Comparison of ENCODE assay signal across 13 cellular contexts in the genomic region with DNA sequence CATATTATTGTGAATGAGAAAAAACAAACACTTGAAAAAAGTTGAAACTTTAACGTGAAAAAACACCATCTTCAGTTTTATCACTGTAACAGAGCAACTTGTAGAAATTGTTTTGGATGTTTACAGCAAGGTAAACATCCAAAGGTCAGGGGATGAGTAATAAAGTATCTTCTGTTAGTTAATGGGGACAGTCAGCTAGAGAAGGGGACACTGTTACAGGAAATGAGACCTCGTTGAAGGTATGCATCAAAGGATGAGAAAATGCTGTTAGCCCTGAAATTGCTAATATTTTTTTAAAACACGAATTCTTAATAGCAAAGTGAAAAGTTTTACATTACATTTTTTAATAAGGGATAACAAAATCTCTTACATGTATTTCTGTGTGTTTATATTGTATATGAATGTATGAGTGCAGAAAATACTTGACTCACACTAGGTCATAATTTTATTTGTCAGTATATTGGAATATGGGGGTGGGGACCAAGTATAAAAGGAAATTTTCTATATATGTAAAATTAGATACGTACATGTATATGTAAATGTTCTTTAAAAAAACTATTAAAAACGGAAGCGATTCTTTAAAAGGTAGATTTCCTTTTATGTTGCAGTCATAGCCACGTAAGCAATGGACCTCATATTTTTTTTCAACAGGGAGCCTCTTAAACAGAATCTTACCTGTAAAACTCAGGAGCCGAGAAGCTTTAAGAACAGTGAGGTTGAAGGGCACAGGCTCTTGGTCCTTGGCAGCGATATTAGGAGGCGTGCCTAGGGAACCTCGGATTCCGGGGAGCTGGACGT. TPM values are rescaled to one million over a fixed set of nuclear protein-coding genes. Genes with fewer than 3 reads are reported as not detected.
DNase-seq lines count a peak whose midpoint lies in the region; ATAC-seq and TF ChIP-seq lines count a peak whose summit lies in the region.
"Had no signal": no experiment of that assay in that cellular context is flagged by ENCODE, and none has a peak within 500 bp of the region (broad histone marks: within the 10 kb centered on the region; RNA-seq: fewer than 3 reads in every experiment).

No MANE protein-coding gene starts in this region.

- ATAC-seq in activated CD4-positive, alpha-beta T cell treated with anti-CD3 and anti-CD28 coated beads for 36 hours, result no peak
- ATAC-seq in HCT116, result no peak
- no peak for ATAC-seq in activated CD8-positive, alpha-beta T cell treated with anti-CD3 and anti-CD28 coated beads for 36 hours
- ATAC-seq in naive B cell (ENCODE audit: low read depth in 2 of 2), result no peak
- ATAC-seq in esophagus mucosa, result no peak
- ATAC-seq: Right ventricle myocardium inferior had no signal

- H3K36me3 ChIP-seq in HCT116 (ENCODE audit: control insufficient read depth in 1 of 2, insufficient read depth in 2 of 2, low read length in 2 of 2), result peaks cover 0 to 6% of the 10 kb centered on the region in 2 experiments; a peak in 1 of 4 replicates
- H3K36me3 ChIP-seq: vagina had no signal

- peaks cover 65% of the 10 kb centered on the region for H3K4me1 Mint-ChIP-seq in activated CD4-positive, alpha-beta T cell treated with anti-CD3 and anti-CD28 coated beads for 36 hours
- H3K4me1 Mint-ChIP-seq in activated CD8-positive, alpha-beta T cell treated with anti-CD3 and anti-CD28 coated beads for 36 hours (ENCODE audit: low read depth), result peaks cover 55% of the 10 kb centered on the region
- peaks cover 56 to 86% (median 60%) of the 10 kb centered on the region in 3 donors for H3K4me1 Mint-ChIP-seq in naive B cell

- RAD21 ChIA-PET in HCT116 (lab: Charles Lee; ENCODE audit: low non-redundant PET in 1 of 2, low total read pairs in 2 of 2, uncharacterized antibody in 2 of 2, unreplicated experiment in 2 of 2), result no interaction called here

- intact Hi-C loops in activated CD4-positive, alpha-beta T cell treated with anti-CD3 and anti-CD28 coated beads for 36 hours (cut with DNase I, micrococcal nuclease), result loop anchor here (5.0 to 10.0 kb wide), 8 partner anchors 133 to 1897 kb away; a partner anchor contains a TSS
- intact Hi-C loops in HCT116 (cut with micrococcal nuclease), result no loop called here
- intact Hi-C loops in activated CD8-positive, alpha-beta T cell treated with anti-CD3 and anti-CD28 coated beads for 36 hours (cut with micrococcal nuclease), result loop anchor here (5.0 kb wide), 2 partner anchors 37 to 143 kb away; no protein-coding TSS in a partner anchor

- DNase-seq in activated CD4-positive, alpha-beta T cell treated with anti-CD3 and anti-CD28 coated beads for 36 hours, result no peak
- DNase-seq in activated CD4-positive, alpha-beta T cell treated with anti-CD3 and anti-CD28 coated beads for 1 hour, result no peak
- no peak for DNase-seq in HCT116 (ENCODE audit: low read depth, low spot score)
- no peak for DNase-seq in activated CD8-positive, alpha-beta T cell treated with anti-CD3 and anti-CD28 coated beads for 36 hours
- DNase-seq in naive B cell, result no peak
- DNase-seq in EL, result no peak
- no peak for DNase-seq in DMS153 treated with DMSO at 0.1 percent for 48 hours (lab: John Stamatoyannopoulos, UW; ENCODE audit: unreplicated experiment)
- DNase-seq: activated CD4-positive, CD25-positive, alpha-beta regulatory T cell treated with anti-CD3 and anti-CD28 coated beads, Interleukin-2, amount 50 U/mL, for 72 hours; anterior cingulate cortex; midbrain had no signal

- TF ChIP-seq POLR2A in HCT116 (IDR thresholded peaks at IDR 0.05; ENCODE audit: borderline replicate concordance, extremely low read depth, insufficient read depth, insufficient read length), result no peak

- no peaks in the 10 kb centered on the region for H3K9me3 Mint-ChIP-seq in activated CD4-positive, alpha-beta T cell treated with anti-CD3 and anti-CD28 coated beads for 36 hours (ENCODE audit: low read depth)
- peaks cover 5% of the 10 kb centered on the region for H3K9me3 Mint-ChIP-seq in activated CD8-positive, alpha-beta T cell treated with anti-CD3 and anti-CD28 coated beads for 36 hours
- H3K9me3 Mint-ChIP-seq in naive B cell, result peaks cover 0 to 8% (median 0%) of the 10 kb centered on the region in 7 donors

- peak overlapping the region; percentile 88 for H3K4me3 Mint-ChIP-seq in activated CD4-positive, alpha-beta T cell treated with anti-CD3 and anti-CD28 coated beads for 36 hours
- peak overlapping the region; percentile 88 for H3K4me3 Mint-ChIP-seq in activated CD8-positive, alpha-beta T cell treated with anti-CD3 and anti-CD28 coated beads for 36 hours
- H3K4me3 Mint-ChIP-seq in naive B cell, result peak overlapping the region in 1 of 8 donors; percentile 34

- no peaks in the 10 kb centered on the region for H3K27me3 Mint-ChIP-seq in activated CD4-positive, alpha-beta T cell treated with anti-CD3 and anti-CD28 coated beads for 36 hours
- H3K27me3 Mint-ChIP-seq in activated CD8-positive, alpha-beta T cell treated with anti-CD3 and anti-CD28 coated beads for 36 hours, result no peaks in the 10 kb centered on the region
- H3K27me3 Mint-ChIP-seq in naive B cell, result no peaks in the 10 kb centered on the region

- H3K4me2 ChIP-seq in HCT116 (ENCODE audit: low read length), result 0 out of 2 replicates have a peak overlapping the region, but pooled peaks have one; percentile 17

- peaks cover 17 to 32% of the 10 kb centered on the region in 2 experiments; a peak in 3 of 4 replicates for H3K4me1 ChIP-seq in HCT116 (ENCODE audit: control insufficient read depth in 1 of 2, insufficient read depth in 2 of 2, low read length in 2 of 2)

- H3K9me2 ChIP-seq in HCT116 (ENCODE audit: insufficient read depth), result no peaks in the 10 kb centered on the region

- no peaks in the 10 kb centered on the region for H3K27me3 ChIP-seq in HCT116 (ENCODE audit: insufficient read depth, low read length)
- H3K27me3 ChIP-seq: vagina had no signal

- H3K4me3 ChIP-seq in HCT116 (replicated peaks in 1 of 2; ENCODE audit: low read depth in 1 of 2, low read length in 2 of 2), result no peak overlapping the region
- H3K4me3 ChIP-seq: vagina had no signal

- no peak for TF ChIP-seq CTCF in HCT116 (IDR thresholded peaks at IDR 0.05 in 2 of 3, conservative IDR thresholded peaks at IDR 0.05 in 1 of 3; ENCODE audit: borderline replicate concordance in 1 of 3, insufficient read depth in 1 of 3, low read depth in 2 of 3, low read length in 2 of 3)
- no peak for TF ChIP-seq CTCF in activated CD8-positive, alpha-beta T cell treated with anti-CD3 and anti-CD28 coated beads for 36 hours (IDR thresholded peaks at IDR 0.05)

- H3K9ac ChIP-seq in HCT116 (ENCODE audit: low read length), result no peak overlapping the region

- POLR2A ChIA-PET in activated CD4-positive, alpha-beta T cell treated with anti-CD3 and anti-CD28 coated beads for 36 hours (lab: Charles Lee), result interaction anchor here (0.6 kb wide), 1 partner anchor 1808 kb away, joined by 4 read pairs; no protein-coding TSS in a partner anchor
- POLR2A ChIA-PET in HCT116 (lab: Charles Lee), result no interaction called here
- POLR2A ChIA-PET in activated CD8-positive, alpha-beta T cell treated with anti-CD3 and anti-CD28 coated beads for 36 hours (lab: Charles Lee), result no interaction called here

- CTCF ChIA-PET in activated CD4-positive, alpha-beta T cell treated with anti-CD3 and anti-CD28 coated beads for 36 hours (lab: Charles Lee), result interaction anchor here (0.6 to 1.3 kb wide), 6 partner anchors 8 to 147 kb away, joined by 3 to 4 read pairs (median 3); no protein-coding TSS in a partner anchor
- CTCF ChIA-PET in HCT116 (lab: Charles Lee), result no interaction called here
- CTCF ChIA-PET in activated CD8-positive, alpha-beta T cell treated with anti-CD3 and anti-CD28 coated beads for 36 hours (lab: Charles Lee), result interaction anchor here (1.2 to 1.5 kb wide), 2 partner anchors 39 to 40 kb away, joined by 3 to 5 read pairs; no protein-coding TSS in a partner anchor

- H4K20me1 ChIP-seq in HCT116 (ENCODE audit: insufficient read depth), result no peaks in the 10 kb centered on the region

- no peak for TF ChIP-seq RAD21 in HCT116 (IDR thresholded peaks at IDR 0.05; ENCODE audit: low read depth)

- no peak overlapping the region for H2AFZ ChIP-seq in HCT116 (ENCODE audit: low read depth, low read length, poor library complexity, severe bottlenecking)

- peaks cover 0 to 3% of the 10 kb centered on the region in 2 experiments; a peak in 1 of 4 replicates for H3K9me3 ChIP-seq in HCT116 (ENCODE audit: control insufficient read depth in 1 of 2, insufficient read depth in 1 of 2, low read depth in 1 of 2, low read length in 2 of 2)
- H3K9me3 ChIP-seq: vagina had no signal

- H3K36me3 Mint-ChIP-seq in activated CD4-positive, alpha-beta T cell treated with anti-CD3 and anti-CD28 coated beads for 36 hours (ENCODE audit: low read depth), result peaks cover 64% of the 10 kb centered on the region
- peaks cover 63% of the 10 kb centered on the region for H3K36me3 Mint-ChIP-seq in activated CD8-positive, alpha-beta T cell treated with anti-CD3 and anti-CD28 coated beads for 36 hours (ENCODE audit: low read depth)
- H3K36me3 Mint-ChIP-seq in naive B cell, result no peaks in the 10 kb centered on the region

- H3K27ac ChIP-seq in HCT116 (ENCODE audit: low read depth, low read length), result no peak overlapping the region
- H3K27ac ChIP-seq: vagina had no signal

- no TSS peak for BruUV-seq in HCT116 (replicated peaks; lab: Mats Ljungman, UMichigan)

- peak overlapping the region; percentile 95 for H3K27ac Mint-ChIP-seq in activated CD4-positive, alpha-beta T cell treated with anti-CD3 and anti-CD28 coated beads for 36 hours
- peak overlapping the region; percentile 96 for H3K27ac Mint-ChIP-seq in activated CD8-positive, alpha-beta T cell treated with anti-CD3 and anti-CD28 coated beads for 36 hours
- peak overlapping the region; percentile 87 to 100 (median 90) for H3K27ac Mint-ChIP-seq in naive B cell

- H3K79me2 ChIP-seq in HCT116 (ENCODE audit: insufficient read depth, low read length), result peaks cover 56% of the 10 kb centered on the region

TF ChIP-seq in HCT116, 20 proteins besides CTCF, POLR2A, EP300 and RAD21:
- TF ChIP-seq JUND (IDR thresholded peaks at IDR 0.05) (no peak), SIN3A (IDR thresholded peaks at IDR 0.05; ENCODE audit: low read depth) (no peak)
TF ChIP-seq in HCT116: peak in this region for 0.

RNA-seq across cellular contexts. Expression of a gene that starts 3.1 kb away (rescaled TPM):
- total RNA-seq in activated CD4-positive, alpha-beta T cell treated with anti-CD3 and anti-CD28 coated beads for 36 hours, result 10 to 100 TPM; 38.1 to 49.0 TPM
- total RNA-seq in HCT116 (2021; ENCODE audit: unreplicated experiment), result 73.8 TPM
- polyA plus RNA-seq in HCT116 (2012), result 24.7 and 33.1 TPM in 2 replicates
- 10 to 100 TPM; 34.3 to 35.9 TPM for total RNA-seq in activated CD8-positive, alpha-beta T cell treated with anti-CD3 and anti-CD28 coated beads for 36 hours
- polyA plus RNA-seq in naive B cell (ENCODE audit: low read depth in 6 of 6), result 10 to 100 TPM; 30.6 to 63.5 (median 49.6) TPM
- 26.6 TPM for total RNA-seq in esophagus mucosa

RNA-seq across cellular contexts. Expression of a gene that starts 39.3 kb away (rescaled TPM):
- 1 to 10 TPM; 2.6 to 3.3 TPM for total RNA-seq in activated CD4-positive, alpha-beta T cell treated with anti-CD3 and anti-CD28 coated beads for 36 hours
- total RNA-seq in HCT116 (2021; ENCODE audit: unreplicated experiment) (88.8 TPM), esophagus mucosa (13.9 TPM)
- 39.4 and 44.1 TPM in 2 replicates for polyA plus RNA-seq in HCT116 (2012)
- 1 to 10 TPM; 3.5 to 4.0 TPM for total RNA-seq in activated CD8-positive, alpha-beta T cell treated with anti-CD3 and anti-CD28 coated beads for 36 hours
- polyA plus RNA-seq in naive B cell (ENCODE audit: low read depth in 6 of 6), result 1 to 10 TPM in 1 of 6 donors, under 1 TPM in 5; 0.43 to 2.7 (median 0.73) TPM
